17 cellular contexts compared by ENCODE assay signal in the genomic region with DNA sequence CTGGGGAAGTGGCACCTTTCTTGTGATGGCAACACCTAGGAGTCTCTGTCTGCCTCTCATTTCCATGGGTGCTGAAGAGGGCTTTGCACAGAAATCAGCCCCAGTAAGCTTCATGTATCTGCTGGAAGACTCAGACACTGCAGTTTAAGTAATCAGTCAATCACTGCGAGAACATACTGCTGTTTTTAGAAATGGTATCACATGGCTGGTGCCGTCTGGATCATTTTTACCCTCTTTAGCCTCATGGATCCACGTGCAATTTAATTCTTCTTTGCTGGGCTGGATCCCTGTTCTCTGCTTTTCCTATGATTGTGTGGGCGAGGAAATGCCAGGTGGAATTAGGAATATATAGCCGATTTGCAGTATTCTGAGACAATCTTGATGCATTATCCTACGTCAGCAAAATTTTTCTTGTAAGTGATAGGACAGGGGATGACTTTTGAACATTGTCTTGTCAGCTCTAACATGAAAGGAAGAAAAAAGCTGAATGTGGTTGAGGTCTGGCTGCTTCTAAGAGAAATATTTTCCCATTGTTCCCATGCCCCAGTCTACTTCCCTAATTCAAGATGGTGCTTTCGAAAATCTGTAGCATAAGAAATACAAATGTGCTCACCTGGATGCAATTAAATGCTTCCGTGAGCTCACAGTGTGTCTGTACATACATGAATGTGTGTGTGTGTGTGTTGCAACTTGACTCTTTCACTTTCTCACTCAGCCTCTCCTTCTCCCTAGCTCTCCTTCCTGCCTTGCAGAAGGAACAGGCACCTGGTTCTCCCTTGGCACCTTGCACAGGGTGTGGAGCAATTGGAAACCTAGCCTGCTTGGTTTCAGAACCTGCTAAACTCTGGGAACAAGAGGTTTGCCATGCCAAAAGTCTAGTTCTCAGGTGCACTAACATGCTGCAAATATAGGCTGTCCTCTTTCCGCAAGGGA.
A peak's percentile ranks its signal among the peaks of the same experiment; 100 is the strongest.
DNase-seq lines count a peak whose midpoint lies in the region; FAIRE-seq and TF ChIP-seq lines count a peak whose summit lies in the region.
"Had no signal": no experiment of that assay in that cellular context is flagged by ENCODE, and none has a peak within 500 bp of the region (broad histone marks: within the 10 kb centered on the region; RNA-seq: fewer than 3 reads in every experiment).

No MANE protein-coding gene starts in this region.

- no peak overlapping the region for H2BK12ac ChIP-seq in H1 (ENCODE audit: low read depth, low read length)
- peak overlapping the region; percentile 66 for H2BK12ac ChIP-seq in neuronal stem cell (ENCODE audit: low read length)

- H3K23me2 ChIP-seq in H1 (ENCODE audit: low read depth, low read length) = no peaks in the 10 kb centered on the region

- no peak overlapping the region for H3K56ac ChIP-seq in H1 (replicated peaks; ENCODE audit: insufficient read length, low read depth, low read length)

- TF ChIP-seq RAD21 in H1 (IDR thresholded peaks at IDR 0.05 in 1 of 2, conservative IDR thresholded peaks at IDR 0.05 in 1 of 2; ENCODE audit: low read depth in 2 of 2, low read length in 2 of 2) = no peak

- 98% methylated on average over 9 of the region's 9 CpGs for WGBS in mammary epithelial cell (ENCODE audit: low coverage, missing lambda C conversion rate)
- WGBS in H1 (ENCODE audit: extremely low coverage in 1 of 2, insufficient coverage in 1 of 2, insufficient read length in 1 of 2, insufficient replicate concordance in 2 of 2, low coverage in 1 of 2, low lambda C conversion rate in 2 of 2, missing lambda C conversion rate in 1 of 2), 2 experiments = 87% methylated on average over 9 of the region's 9 CpGs; no CpG with 5 or more reads in 1 of the 2 experiments
- WGBS in neuronal stem cell (ENCODE audit: extremely low coverage in 2 of 2, insufficient read length in 2 of 2, insufficient replicate concordance in 1 of 2), 2 donors = no CpG with 5 or more reads among the region's 9 CpGs

- H3K14ac ChIP-seq in H1 (ENCODE audit: insufficient read length) = no peak overlapping the region
- H3K14ac ChIP-seq in neuronal stem cell (ENCODE audit: low read length) = no peak overlapping the region

- H3K9ac ChIP-seq in mammary epithelial cell (ENCODE audit: insufficient read depth, low read length) (no peak overlapping the region), H1 (replicated peaks in 1 of 4; ENCODE audit: extremely low read depth in 1 of 4, low read depth in 3 of 4, low read length in 3 of 4) (no peak overlapping the region), neuronal stem cell (ENCODE audit: low read depth, low read length, poor library complexity) (peak overlapping the region; percentile 33)

- H3K23ac ChIP-seq in H1 (ENCODE audit: insufficient read length) (no peak overlapping the region), neuronal stem cell (ENCODE audit: low read depth, low read length, poor library complexity) (no peak overlapping the region)

- intact Hi-C loops in breast epithelium (cut with DNase I; ENCODE audit: low total_unique reads) (loop anchor here (10.0 kb wide), 1 partner anchor 286 kb away; a partner anchor contains a TSS), mammary epithelial cell (cut with micrococcal nuclease) (loop anchor here (5.0 kb wide), 2 partner anchors 116 to 306 kb away; no protein-coding TSS in a partner anchor)

- no peak overlapping the region for H4K8ac ChIP-seq in H1 (ENCODE audit: extremely low read depth, insufficient read depth, low read length)
- H4K8ac ChIP-seq in neuronal stem cell (ENCODE audit: low read depth, low read length) = no peak overlapping the region

- peak in 1 of 2 donors; percentile 43 for DNase-seq in breast epithelium (ENCODE audit: low spot score in 2 of 2)
- no peak for DNase-seq in mammary epithelial cell
- DNase-seq in NCI-H69 (lab: John Stamatoyannopoulos, UW) = peak; percentile 60
- no peak for DNase-seq in H1 (ENCODE audit: low read depth in 1 of 2, low spot score in 2 of 2)
- DNase-seq in neuronal stem cell (ENCODE audit: low spot score) = no peak
- DNase-seq in SKM-1 treated with dmso at 0.1 percent for 144 hours (lab: John Stamatoyannopoulos, UW; ENCODE audit: unreplicated experiment) = no peak
- no peak for DNase-seq in RCC 7860 (ENCODE audit: low spot score)
- no peak for DNase-seq in SK-N-DZ (ENCODE audit: low spot score)
- DNase-seq: BE2C; CD4-positive, alpha-beta memory T cell; DMS79; H9 had no signal

- H2BK15ac ChIP-seq in H1 (ENCODE audit: low read length) (no peak overlapping the region), neuronal stem cell (ENCODE audit: low read length) (no peak overlapping the region)

- dilution Hi-C loops in mammary epithelial cell (cut with HindIII; ENCODE audit: low sequenced_read_pairs) = no loop called here

- H3K4me3 ChIP-seq in breast epithelium (no peak overlapping the region), mammary epithelial cell (replicated peaks in 1 of 3; ENCODE audit: insufficient read depth in 1 of 3, low read depth in 2 of 3, low read length in 3 of 3) (no peak overlapping the region), H1 (ENCODE audit: extremely low read depth in 1 of 4, insufficient read depth in 2 of 4, low read depth in 3 of 4, low read length in 4 of 4) (no peak overlapping the region), neuronal stem cell (ENCODE audit: low read length in 2 of 2) (no peak overlapping the region)
- H3K4me3 ChIP-seq: GM23338 had no signal

- no peak for TF ChIP-seq POLR2A in breast epithelium (IDR thresholded peaks at IDR 0.05)
- no peak for TF ChIP-seq POLR2A in H1 (IDR thresholded peaks at IDR 0.05; ENCODE audit: control extremely low read depth in 1 of 2, low read depth in 2 of 2, low read length in 2 of 2)

- no TSS peak for BruUV-seq in mammary epithelial cell (replicated peaks; lab: Mats Ljungman, UMichigan)

- H3K27ac ChIP-seq in breast epithelium (peak overlapping the region; percentile 9 to 62), mammary epithelial cell (ENCODE audit: insufficient read depth, low read depth, low read length) (no peak overlapping the region), H1 (ENCODE audit: low read depth, low read length) (no peak overlapping the region), neuronal stem cell (replicated peaks; ENCODE audit: low read length) (no peak overlapping the region)
- H3K27ac ChIP-seq: C4-2B had no signal

- no peak overlapping the region for H2BK120ac ChIP-seq in H1 (replicated peaks; ENCODE audit: low read depth, low read length)
- no peak overlapping the region for H2BK120ac ChIP-seq in neuronal stem cell (ENCODE audit: low read depth, low read length)

- FAIRE-seq in H1 (lab: Jason Lieb, UNC) (no peak), RCC 7860 (lab: Jason Lieb, UNC) (no peak)
- FAIRE-seq: G401.6, GM12891, HTR-8/SVneo had no signal

- H3K4me2 ChIP-seq in mammary epithelial cell (ENCODE audit: insufficient read depth, low read depth, low read length) = no peak overlapping the region
- H3K4me2 ChIP-seq in H1 (ENCODE audit: insufficient read depth in 1 of 2, low read depth in 2 of 2, low read length in 2 of 2) = no peak overlapping the region
- no peak overlapping the region for H3K4me2 ChIP-seq in neuronal stem cell (ENCODE audit: insufficient read depth, low read length, poor library complexity, severe bottlenecking)
- H3K4me2 ChIP-seq: GM23338 had no signal

- H3K4me1 ChIP-seq in breast epithelium (peaks cover 0 to 4% of the 10 kb centered on the region in 2 donors), mammary epithelial cell (ENCODE audit: insufficient read depth, low read length) (peaks cover 31% of the 10 kb centered on the region), H1 (replicated peaks in 1 of 4; ENCODE audit: control insufficient read depth in 3 of 4, insufficient read depth in 4 of 4, low read length in 3 of 4) (no peaks in the 10 kb centered on the region), neuronal stem cell (ENCODE audit: control insufficient read depth in 2 of 2, insufficient read depth in 1 of 2, low read depth in 1 of 2, low read length in 2 of 2) (peaks cover 6 to 15% of the 10 kb centered on the region in 2 donors)
- H3K4me1 ChIP-seq: BE2C had no signal

- H3K79me2 ChIP-seq in mammary epithelial cell (ENCODE audit: insufficient read depth, low read length) (no peaks in the 10 kb centered on the region), H1 (ENCODE audit: control insufficient read depth in 1 of 2, insufficient read depth in 2 of 2, low read length in 2 of 2) (no peaks in the 10 kb centered on the region)

- no peak overlapping the region for H3K4ac ChIP-seq in H1 (replicated peaks; ENCODE audit: insufficient read length, low read depth, low read length)
- no peak overlapping the region for H3K4ac ChIP-seq in neuronal stem cell (ENCODE audit: low read length)

- CTCF ChIA-PET in mammary epithelial cell (lab: Charles Lee; ENCODE audit: low non-redundant PET) (no interaction called here), H1 (lab: Charles Lee; ENCODE audit: partially characterized antibody) (interaction anchor here (0.7 to 4.3 kb wide), 9 partner anchors 14 to 307 kb away, joined by 3 to 29 read pairs (median 4); no protein-coding TSS in a partner anchor)

- in situ Hi-C loops in mammary epithelial cell (cut with MboI; ENCODE audit: low sequenced_read_pairs in 2 of 2) = loop anchor here in 1 of 2 donors (5.0 kb wide), 1 partner anchor 254 kb away; no protein-coding TSS in a partner anchor

- no peak overlapping the region for H2BK5ac ChIP-seq in H1 (ENCODE audit: low read depth, low read length)
- no peak overlapping the region for H2BK5ac ChIP-seq in neuronal stem cell (ENCODE audit: low read length)

- no peak overlapping the region for H4K5ac ChIP-seq in H1 (ENCODE audit: insufficient read length, low read depth, low read length)

- H3K27me3 ChIP-seq in breast epithelium (no peaks in the 10 kb centered on the region), mammary epithelial cell (ENCODE audit: insufficient read depth, low read length) (no peaks in the 10 kb centered on the region), H1 (replicated peaks in 1 of 4; ENCODE audit: control insufficient read depth in 3 of 4, extremely low read depth in 1 of 4, insufficient read depth in 3 of 4, low read length in 3 of 4) (peaks cover 0 to 7% (median 2%) of the 10 kb centered on the region in 4 experiments; a peak in 1 of 7 replicates), neuronal stem cell (ENCODE audit: control insufficient read depth in 3 of 3, insufficient read depth in 3 of 3, low read depth in 1 of 3, low read length in 3 of 3) (no peaks in the 10 kb centered on the region)
- H3K27me3 ChIP-seq: BE2C had no signal

- H3K9me3 ChIP-seq in breast epithelium = no peaks in the 10 kb centered on the region
- no peaks in the 10 kb centered on the region for H3K9me3 ChIP-seq in mammary epithelial cell (replicated peaks; ENCODE audit: insufficient read depth, low read length)
- no peaks in the 10 kb centered on the region for H3K9me3 ChIP-seq in H1 (ENCODE audit: insufficient read depth in 2 of 2, low read depth in 1 of 2, low read length in 1 of 2)
- peaks cover 0 to 2% of the 10 kb centered on the region in 2 donors for H3K9me3 ChIP-seq in neuronal stem cell (replicated peaks in 1 of 2; ENCODE audit: control insufficient read depth in 2 of 2, insufficient read depth in 1 of 2, low read depth in 1 of 2, low read length in 2 of 2)
- H3K9me3 ChIP-seq: BE2C had no signal

- no peak overlapping the region for H2BK20ac ChIP-seq in H1 (ENCODE audit: low read length)

- no peaks in the 10 kb centered on the region for H3K36me3 ChIP-seq in breast epithelium
- H3K36me3 ChIP-seq in mammary epithelial cell (ENCODE audit: insufficient read depth, low read length) = no peaks in the 10 kb centered on the region
- H3K36me3 ChIP-seq in H1 (ENCODE audit: control insufficient read depth in 2 of 4, insufficient read depth in 4 of 4, low read length in 3 of 4) = no peaks in the 10 kb centered on the region
- H3K36me3 ChIP-seq in neuronal stem cell (replicated peaks in 1 of 2; ENCODE audit: control insufficient read depth in 2 of 2, insufficient read depth in 2 of 2, low read length in 2 of 2) = no peaks in the 10 kb centered on the region
- H3K36me3 ChIP-seq: BE2C had no signal

- no peak overlapping the region for H4K91ac ChIP-seq in H1 (replicated peaks; ENCODE audit: insufficient read length, low read length)
- H4K91ac ChIP-seq in neuronal stem cell (ENCODE audit: low read depth, low read length, poor library complexity) = no peak overlapping the region

- no peak for TF ChIP-seq EP300 in H1 (IDR thresholded peaks at IDR 0.05; ENCODE audit: borderline replicate concordance in 1 of 2, low read depth in 2 of 2, low read length in 2 of 2)

- TF ChIP-seq CTCF in breast epithelium (IDR thresholded peaks at IDR 0.05) = no peak
- no peak for TF ChIP-seq CTCF in mammary epithelial cell (conservative IDR thresholded peaks at IDR 0.05 in 1 of 2, IDR thresholded peaks at IDR 0.05 in 1 of 2; ENCODE audit: extremely low read depth in 1 of 2, insufficient read depth in 1 of 2, low read depth in 1 of 2, low read length in 2 of 2)
- TF ChIP-seq CTCF in H1 (IDR thresholded peaks at IDR 0.05; ENCODE audit: control extremely low read depth in 1 of 3, insufficient read depth in 1 of 3, low read depth in 1 of 3, low read length in 3 of 3) = no peak

- H2AK5ac ChIP-seq in H1 (ENCODE audit: low read depth, low read length) (no peak overlapping the region), neuronal stem cell (ENCODE audit: low read depth, low read length) (no peak overlapping the region)

- H2AFZ ChIP-seq in mammary epithelial cell (ENCODE audit: low read depth, low read length) (no peak overlapping the region), H1 (ENCODE audit: low read length) (no peak overlapping the region), neuronal stem cell (ENCODE audit: low read length) (no peak overlapping the region)
- H2AFZ ChIP-seq: GM23338 had no signal

- POLR2A ChIA-PET in H1 (lab: Charles Lee; ENCODE audit: partially characterized antibody) = interaction anchor here (0.6 kb wide), 1 partner anchor 988 kb away, joined by 4 read pairs; no protein-coding TSS in a partner anchor

- no peaks in the 10 kb centered on the region for H4K20me1 ChIP-seq in mammary epithelial cell (ENCODE audit: insufficient read depth, low read length)
- H4K20me1 ChIP-seq in H1 (replicated peaks in 1 of 2; ENCODE audit: control insufficient read depth in 1 of 2, insufficient read depth in 2 of 2, low read length in 2 of 2) = no peaks in the 10 kb centered on the region

- H3K79me1 ChIP-seq in H1 (ENCODE audit: low read depth, low read length) = no peaks in the 10 kb centered on the region
- no peaks in the 10 kb centered on the region for H3K79me1 ChIP-seq in neuronal stem cell (ENCODE audit: low read depth, low read length)

- H3K18ac ChIP-seq in H1 (ENCODE audit: extremely low read depth, low read length) (no peak overlapping the region), neuronal stem cell (ENCODE audit: low read length) (peak overlapping the region; percentile 9)

Comparison
In these comparisons a context has a peak if more than half of its experiments do, and no peak if none do; other contexts are left out.
1. H3K27ac ChIP-seq: peak in breast epithelium (2 of 2); none in mammary epithelial cell (single experiment), H1 (single experiment) and neuronal stem cell (single experiment).